ENCODE assay signal across 1 cellular context in the genomic region with DNA sequence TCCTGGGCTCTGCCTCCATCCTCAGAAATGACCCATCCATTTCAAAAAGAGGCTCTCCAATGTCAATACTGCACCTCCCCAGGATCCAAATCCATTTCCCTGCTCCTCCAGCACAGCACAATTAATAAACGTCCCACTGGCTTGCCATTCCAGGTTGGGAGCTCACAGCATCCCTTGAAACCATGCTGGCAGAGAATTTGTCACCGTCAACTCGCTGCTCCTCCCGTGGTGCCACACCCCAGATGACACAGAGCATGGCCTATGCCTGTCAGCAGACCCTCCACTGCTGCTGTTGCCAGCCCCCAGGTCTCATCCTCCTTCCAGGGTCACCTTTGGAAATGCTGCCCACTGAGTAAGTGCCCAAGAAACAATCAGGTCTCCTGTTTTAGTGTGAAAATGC.
TF ChIP-seq lines count a peak whose summit lies in the region.

No MANE protein-coding gene starts in this region.

TF ChIP-seq in WTC11, 78 proteins besides CTCF, POLR2A, EP300 and RAD21 (continued from another document):
- no peak for TF ChIP-seq ZNF425 (CRISPR knock-in tag; conservative IDR thresholded peaks at IDR 0.05)
- no peak for TF ChIP-seq E2F4 (CRISPR knock-in tag; IDR thresholded peaks at IDR 0.05; ENCODE audit: borderline replicate concordance, low read depth)
